31 cellular contexts compared by ENCODE assay signal in genomic region chr14:35987731-35988130, GRCh38.
"Had no signal": no experiment of that assay in that cellular context is flagged by ENCODE, and none has a peak within 500 bp of the region (broad histone marks: within the 10 kb centered on the region; RNA-seq: fewer than 3 reads in every experiment).

No MANE protein-coding gene starts in this region.

- H3K27me3 ChIP-seq: body of pancreas, breast epithelium, Peyer's patch, SJSA1 had no signal

- H3K27ac ChIP-seq: body of pancreas, breast epithelium, KMS-11, Peyer's patch, SJSA1 had no signal

- H3K9ac ChIP-seq: KMS-11, SK-N-SH had no signal

- DNase-seq: activated CD4-positive, alpha-beta T cell treated with anti-CD3 and anti-CD28 coated beads, Interleukin-2, amount 10 ng/mL, durations not matched to agents 24 days and 14 days; activated CD4-positive, alpha-beta T cell treated with anti-CD3 and anti-CD28 coated beads, Interleukin-2, amount 50 U/mL, for 4 hours; activated CD8-positive, alpha-beta T cell treated with anti-CD3 and anti-CD28 coated beads, Interleukin-2, amount 10 ng/mL, durations not matched to agents 7 days and 5 days; activated gamma-delta T cell; activated naive CD4-positive, alpha-beta T cell treated with Interleukin-2 at 50 U/mL for 16 hours; activated naive CD8-positive, alpha-beta T cell treated with anti-CD3 and anti-CD28 coated beads, Interleukin-2, amount 10 ng/mL, durations not matched to agents 7 days and 5 days; activated T-cell treated with anti-CD3 and anti-CD28 coated beads, Interleukin-2, amount 50 U/mL, for 24 hours; amygdala; body of pancreas; central memory CD4-positive, alpha-beta T cell; NCI-H1092 treated with DMSO at 0.1 percent for 48 hours; NCI-H1417; NCI-H146; NCI-H187 treated with DMSO at 0.1 percent for 48 hours; NCI-H2081; NCI-H2171 treated with DMSO at 0.1 percent for 48 hours; NCI-H2227 treated with DMSO at 0.1 percent for 48 hours; NCI-H446; NCI-H510A treated with DMSO at 0.1 percent for 48 hours; NCI-H526 treated with DMSO at 0.1 percent for 48 hours; NK-92 treated with Interleukin-12 subunit alpha and Interleukin-12 subunit beta, amount 100 ng/mL, for 24 hours; PC-3; Peyer's patch; RPMI8226; SHP77 treated with DMSO at 0.1 percent for 48 hours; SK-N-SH had no signal

- H3K9me3 ChIP-seq: body of pancreas, breast epithelium, Peyer's patch, SJSA1, SK-N-SH had no signal

- H3K4me1 ChIP-seq: body of pancreas, breast epithelium, Peyer's patch had no signal

- H3K36me3 ChIP-seq: breast epithelium, Peyer's patch, SJSA1 had no signal

- ATAC-seq: activated CD8-positive, alpha-beta T cell treated with anti-CD3 and anti-CD28 coated beads, Interleukin-2, amount 10 ng/mL, durations not matched to agents 7 days and 5 days; body of pancreas; PC-3 had no signal

- H3K4me3 ChIP-seq: body of pancreas, breast epithelium, Peyer's patch, SJSA1 had no signal

- H3K4me2 ChIP-seq: KMS-11, SK-N-SH had no signal

- FAIRE-seq: astrocyte, TTC549 had no signal
